Comparison of ENCODE assay signal across 8 cellular contexts in genomic region chr7:134605978-134606923, GRCh38. TPM values are rescaled to one million over a fixed set of nuclear protein-coding genes. Genes with fewer than 3 reads are reported as not detected.
A peak's percentile ranks its signal among the peaks of the same experiment; 100 is the strongest.
DNase-seq lines count a peak whose midpoint lies in the region; ATAC-seq and TF ChIP-seq lines count a peak whose summit lies in the region.

No MANE protein-coding gene starts in this region.

- TF ChIP-seq CTCF in GM12801 (IDR thresholded peaks at IDR 0.05; ENCODE audit: extremely low read depth, insufficient read length) (peak; percentile 17), HFF-Myc (IDR thresholded peaks at IDR 0.05; ENCODE audit: low read depth, low read length, missing control alignments) (peak; percentile 94), activated B cell treated with CpG ODN at 0.5 μM for 24 hours (IDR thresholded peaks at IDR 0.05) (peak; percentile 78), cardiac fibroblast (IDR thresholded peaks at IDR 0.05; ENCODE audit: low read depth, low read length) (peak; percentile 89), kidney epithelial cell (IDR thresholded peaks at IDR 0.05; ENCODE audit: insufficient read depth, low read length, poor library complexity, severe bottlenecking) (peak; percentile 90)

- peaks cover 2% of the 10 kb centered on the region for H3K4me1 Mint-ChIP-seq in activated B cell treated with CpG ODN at 0.5 μM for 24 hours

- DNase-seq in HFF-Myc (ENCODE audit: extremely low read depth, low read depth) (no peak), NCI-H2081 (lab: John Stamatoyannopoulos, UW) (peak; percentile 65 to 67), activated B cell treated with CpG ODN at 0.5 μM for 24 hours (no peak), cardiac fibroblast (ENCODE audit: low read depth in 2 of 2) (peak; percentile 78 to 80), kidney epithelial cell (ENCODE audit: low read depth) (no peak), GF-D8 (lab: John Stamatoyannopoulos, UW) (no peak)
- DNase-seq in stimulated activated CD4-positive, alpha-beta T cell treated with anti-CD3 and anti-CD28 coated beads, Interleukin-2, amount 100 ng/mL, for 24 hours, result peak; percentile 64 to 67

- intact Hi-C loops in activated B cell treated with CpG ODN at 0.5 μM for 24 hours (cut with micrococcal nuclease), result loop anchor here (1.0 to 2.0 kb wide), 4 partner anchors 57 to 348 kb away; partner anchors contain the start of gene AKR1B15

- CTCF ChIA-PET in activated B cell treated with CpG ODN at 0.5 μM for 24 hours (lab: Charles Lee), result interaction anchor here (0.6 to 7.5 kb wide), 8 partner anchors 9 to 408 kb away, joined by 3 to 106 read pairs (median 4); no protein-coding TSS in a partner anchor

- peak; percentile 84 for ATAC-seq in activated B cell treated with CpG ODN at 0.5 μM for 24 hours (ENCODE audit: low read depth)

- no peaks in the 10 kb centered on the region for H3K9me3 Mint-ChIP-seq in activated B cell treated with CpG ODN at 0.5 μM for 24 hours

- H3K36me3 ChIP-seq in kidney epithelial cell (ENCODE audit: control insufficient read depth, insufficient read depth, low read length), result no peaks in the 10 kb centered on the region

- no peak overlapping the region for H3K4me3 Mint-ChIP-seq in activated B cell treated with CpG ODN at 0.5 μM for 24 hours

- no peak overlapping the region for H3K4me3 ChIP-seq in HFF-Myc (replicated peaks; ENCODE audit: low read depth, low read length)
- no peak overlapping the region for H3K4me3 ChIP-seq in cardiac fibroblast (replicated peaks in 1 of 2; ENCODE audit: low read depth in 2 of 2, low read length in 2 of 2)
- H3K4me3 ChIP-seq in kidney epithelial cell (ENCODE audit: low read depth, low read length), result no peak overlapping the region

- H3K27me3 Mint-ChIP-seq in activated B cell treated with CpG ODN at 0.5 μM for 24 hours, result peaks cover 44% of the 10 kb centered on the region

- H3K27ac Mint-ChIP-seq in activated B cell treated with CpG ODN at 0.5 μM for 24 hours, result no peak overlapping the region

- no peaks in the 10 kb centered on the region for H3K36me3 Mint-ChIP-seq in activated B cell treated with CpG ODN at 0.5 μM for 24 hours (ENCODE audit: low read depth)

- H3K27me3 ChIP-seq in kidney epithelial cell (ENCODE audit: control insufficient read depth, insufficient read depth, low read length), result no peaks in the 10 kb centered on the region

- POLR2A ChIA-PET in activated B cell treated with CpG ODN at 0.5 μM for 24 hours (lab: Charles Lee), result no interaction called here

RNA-seq across cellular contexts. Expression of gene BPGM, which starts 40.4 kb away (rescaled TPM):
- total RNA-seq in activated B cell treated with CpG ODN at 0.5 μM for 24 hours (10.1 and 10.2 TPM in 2 replicates), kidney epithelial cell (29.2 and 30.7 TPM in 2 replicates)

RNA-seq across cellular contexts. Expression of gene AKR1B15, which starts 57.3 kb away (rescaled TPM):
- not detected in 2 replicates for total RNA-seq in activated B cell treated with CpG ODN at 0.5 μM for 24 hours
- total RNA-seq in kidney epithelial cell, result 0.27 TPM in 1 of 2 replicates, not detected in the other

Comparison
In these comparisons a context has a peak if more than half of its experiments do, and no peak if none do; other contexts are left out.
1. CTCF ChIP-seq: peak in every context shown above with its lines; median percentile 94 in HFF-Myc; 90 in kidney epithelial cell; 89 in cardiac fibroblast; 78 in activated B cell treated with CpG ODN at 0.5 μM for 24 hours; 17 in GM12801.
2. DNase-seq: peak in NCI-H2081 (2 of 2), cardiac fibroblast (2 of 2) and stimulated activated CD4-positive, alpha-beta T cell treated with anti-CD3 and anti-CD28 coated beads, Interleukin-2, amount 100 ng/mL, for 24 hours (2 of 2); none in HFF-Myc (single experiment), activated B cell treated with CpG ODN at 0.5 μM for 24 hours (single experiment), kidney epithelial cell (single experiment) and GF-D8 (single experiment).